In the genomic region with DNA sequence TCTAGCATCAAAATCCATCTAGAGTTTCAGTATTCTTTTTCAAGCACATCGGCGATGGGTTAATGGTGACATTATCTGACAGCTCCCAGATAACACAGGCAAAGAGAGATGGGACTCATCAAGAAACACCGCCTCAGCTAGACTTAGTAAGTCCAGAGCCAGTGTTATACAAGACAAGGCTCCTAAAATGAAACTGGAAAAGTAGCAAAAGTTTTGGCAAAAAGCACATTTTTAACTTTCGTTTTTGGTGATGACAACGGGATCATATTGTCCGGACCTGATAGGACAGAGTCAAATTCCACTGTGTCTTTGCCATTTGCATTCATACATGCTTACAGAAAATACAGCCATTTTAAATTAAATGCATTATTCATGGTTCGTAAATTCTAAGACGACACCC, we compare ENCODE assay signal across 22 cellular contexts.
A peak's percentile ranks its signal among the peaks of the same experiment; 100 is the strongest.
DNase-seq lines count a peak whose midpoint lies in the region; ATAC-seq and TF ChIP-seq lines count a peak whose summit lies in the region.
"Had no signal": no experiment of that assay in that cellular context is flagged by ENCODE, and none has a peak within 500 bp of the region (broad histone marks: within the 10 kb centered on the region; RNA-seq: fewer than 3 reads in every experiment).

No MANE protein-coding gene starts in this region.

- no peak overlapping the region for H3K27ac Mint-ChIP-seq in MCF 10A (ENCODE audit: low read depth, unreplicated experiment)
- H3K27ac Mint-ChIP-seq in CD8-positive, alpha-beta T cell: no peak overlapping the region
- H3K27ac Mint-ChIP-seq: activated naive CD8-positive, alpha-beta T cell; activated T-helper 1 cell treated with anti-CD3 and anti-CD28 coated beads, Interleukin-12 subunit alpha, Interleukin-12 subunit beta, Interleukin-2, Interleukin-4 antibody, amounts not matched to agents 30 ng/mL and 10 ng/mL and 1 ng/mL, durations not matched to agents 14 hours and 24 hours and 36 hours; naive thymus-derived CD4-positive, alpha-beta T cell; stimulated activated naive CD8-positive, alpha-beta T cell treated with anti-CD3 and anti-CD28 coated beads, Interleukin-15, Interleukin-2, amounts not matched to agents 100 ng/mL and 50 ng/mL, for 24 hours had no signal

- BruUV-seq in MCF 10A (replicated peaks; lab: Mats Ljungman, UMichigan): no TSS peak

- no peaks in the 10 kb centered on the region for H3K9me3 Mint-ChIP-seq in MCF 10A (ENCODE audit: unreplicated experiment)
- H3K9me3 Mint-ChIP-seq in CD8-positive, alpha-beta T cell: no peaks in the 10 kb centered on the region
- H3K9me3 Mint-ChIP-seq: activated T-helper 1 cell treated with anti-CD3 and anti-CD28 coated beads, Interleukin-12 subunit alpha, Interleukin-12 subunit beta, Interleukin-2, Interleukin-4 antibody, amounts not matched to agents 30 ng/mL and 10 ng/mL and 1 ng/mL, durations not matched to agents 14 hours and 24 hours and 36 hours; stimulated activated naive CD8-positive, alpha-beta T cell treated with anti-CD3 and anti-CD28 coated beads, Interleukin-15, Interleukin-2, amounts not matched to agents 100 ng/mL and 50 ng/mL, for 24 hours had no signal

- H3K27me3 ChIP-seq in breast epithelium: no peaks in the 10 kb centered on the region
- H3K27me3 ChIP-seq in right cardiac atrium (ENCODE audit: control insufficient read depth, insufficient read depth): no peaks in the 10 kb centered on the region
- no peaks in the 10 kb centered on the region for H3K27me3 ChIP-seq in subcutaneous abdominal adipose tissue (ENCODE audit: control insufficient read depth in 5 of 5, insufficient read depth in 4 of 5, low read length in 5 of 5)
- no peaks in the 10 kb centered on the region for H3K27me3 ChIP-seq in CD8-positive, alpha-beta T cell (ENCODE audit: insufficient read depth, low read length)
- H3K27me3 ChIP-seq: upper lobe of right lung had no signal

- H3K36me3 Mint-ChIP-seq in MCF 10A (ENCODE audit: insufficient read depth, unreplicated experiment): no peaks in the 10 kb centered on the region
- H3K36me3 Mint-ChIP-seq in CD8-positive, alpha-beta T cell: peaks cover 6% of the 10 kb centered on the region

- H3K36me3 ChIP-seq in breast epithelium (no peaks in the 10 kb centered on the region), subcutaneous abdominal adipose tissue (ENCODE audit: control insufficient read depth in 5 of 5, insufficient read depth in 5 of 5, low read length in 5 of 5) (peaks cover 0 to 6% (median 0%) of the 10 kb centered on the region in 5 donors)
- no peaks in the 10 kb centered on the region for H3K36me3 ChIP-seq in CD8-positive, alpha-beta T cell (ENCODE audit: insufficient read depth, low read length)
- H3K36me3 ChIP-seq: upper lobe of right lung had no signal

- no peak for TF ChIP-seq CTCF in breast epithelium (IDR thresholded peaks at IDR 0.05)
- no peak for TF ChIP-seq CTCF in MCF 10A (IDR thresholded peaks at IDR 0.05; ENCODE audit: unreplicated experiment)
- TF ChIP-seq CTCF in choroid plexus epithelial cell (conservative IDR thresholded peaks at IDR 0.05; ENCODE audit: low read depth, low read length): no peak
- no peak for TF ChIP-seq CTCF in CD8-positive, alpha-beta T cell (IDR thresholded peaks at IDR 0.05)

- no peaks in the 10 kb centered on the region for H3K27me3 Mint-ChIP-seq in MCF 10A (ENCODE audit: insufficient read depth, unreplicated experiment)
- no peaks in the 10 kb centered on the region for H3K27me3 Mint-ChIP-seq in CD8-positive, alpha-beta T cell (ENCODE audit: low read depth)
- H3K27me3 Mint-ChIP-seq: activated naive CD8-positive, alpha-beta T cell; naive thymus-derived CD4-positive, alpha-beta T cell; stimulated activated naive CD8-positive, alpha-beta T cell treated with anti-CD3 and anti-CD28 coated beads, Interleukin-15, Interleukin-2, amounts not matched to agents 100 ng/mL and 50 ng/mL, for 24 hours had no signal

- DNase-seq in breast epithelium (ENCODE audit: low spot score in 2 of 2) (no peak), MCF 10A (ENCODE audit: unreplicated experiment) (no peak), choroid plexus epithelial cell (ENCODE audit: low read depth) (peak; percentile 23), right cardiac atrium (no peak), activated T-cell treated with anti-CD3 and anti-CD28 coated beads for 4 hours (no peak), NCI-H2081 treated with DMSO at 0.1 percent for 48 hours (lab: John Stamatoyannopoulos, UW) (no peak)
- no peak for DNase-seq in CD8-positive, alpha-beta T cell
- DNase-seq: C1 segment of cervical spinal cord; naive thymus-derived CD4-positive, alpha-beta T cell; NCI-H1417; NCI-H2171 treated with DMSO at 0.1 percent for 48 hours; NCI-H774; PC-9; SK-N-SH; upper lobe of right lung had no signal

- no peaks in the 10 kb centered on the region for H3K9me3 ChIP-seq in breast epithelium
- H3K9me3 ChIP-seq in right cardiac atrium (ENCODE audit: control insufficient read depth, low read length): no peaks in the 10 kb centered on the region
- no peaks in the 10 kb centered on the region for H3K9me3 ChIP-seq in subcutaneous abdominal adipose tissue (ENCODE audit: control insufficient read depth in 5 of 5, low read length in 5 of 5)
- H3K9me3 ChIP-seq in CD8-positive, alpha-beta T cell (ENCODE audit: low read length): no peaks in the 10 kb centered on the region
- H3K9me3 ChIP-seq: SK-N-SH, upper lobe of right lung had no signal

- H3K27ac ChIP-seq in breast epithelium (no peak overlapping the region), right cardiac atrium (ENCODE audit: low read length) (no peak overlapping the region), subcutaneous abdominal adipose tissue (ENCODE audit: low read depth, low read length) (no peak overlapping the region)
- H3K27ac ChIP-seq in CD8-positive, alpha-beta T cell (ENCODE audit: low read depth, low read length): no peak overlapping the region
- H3K27ac ChIP-seq: 22Rv1, PC-9, upper lobe of right lung had no signal

- POLR2A ChIA-PET in MCF 10A (lab: Yijun Ruan, JAX): no interaction called here
- POLR2A ChIA-PET in CD8-positive, alpha-beta T cell (lab: Charles Lee): no interaction called here

- peak; percentile 48 to 67 for ATAC-seq in right cardiac atrium
- ATAC-seq in CD8-positive, alpha-beta T cell: no peak
- ATAC-seq: activated CD4-positive, CD25-positive, alpha-beta regulatory T cell treated with anti-CD3 and anti-CD28 coated beads, Interleukin-2, amount 50 U/mL, for 24 hours; GM12878; naive thymus-derived CD4-positive, alpha-beta T cell; upper lobe of right lung had no signal

- peak overlapping the region in 2 of 3 donors; percentile 10 to 46 for H3K4me3 ChIP-seq in breast epithelium
- H3K4me3 ChIP-seq in choroid plexus epithelial cell (ENCODE audit: low read depth, low read length): peak overlapping the region; percentile 22
- peak overlapping the region; percentile 33 for H3K4me3 ChIP-seq in right cardiac atrium (ENCODE audit: low read length)
- peak overlapping the region in 4 of 5 donors; percentile 2 to 49 (median 38) for H3K4me3 ChIP-seq in subcutaneous abdominal adipose tissue (ENCODE audit: low read depth in 1 of 5, low read length in 5 of 5)
- no peak overlapping the region for H3K4me3 ChIP-seq in CD8-positive, alpha-beta T cell (ENCODE audit: low read depth, low read length)
- H3K4me3 ChIP-seq: GM12878, PC-9, upper lobe of right lung had no signal

- CTCF ChIA-PET in MCF 10A (lab: Yijun Ruan, JAX): interaction anchor here (0.7 kb wide), 1 partner anchor 169 kb away, joined by 4 read pairs; no protein-coding TSS in a partner anchor
- CTCF ChIA-PET in CD8-positive, alpha-beta T cell (lab: Charles Lee): no interaction called here

- H3K9ac ChIP-seq in subcutaneous abdominal adipose tissue (ENCODE audit: low read length in 5 of 5): no peak overlapping the region
- H3K9ac ChIP-seq: SK-N-SH had no signal

- TF ChIP-seq POLR2A in breast epithelium (IDR thresholded peaks at IDR 0.05): no peak

- H3K4me1 Mint-ChIP-seq in MCF 10A (ENCODE audit: insufficient read depth, unreplicated experiment): no peaks in the 10 kb centered on the region
- H3K4me1 Mint-ChIP-seq in CD8-positive, alpha-beta T cell (ENCODE audit: low read depth): no peaks in the 10 kb centered on the region
- H3K4me1 Mint-ChIP-seq: naive thymus-derived CD4-positive, alpha-beta T cell had no signal

- intact Hi-C loops in breast epithelium (cut with DNase I; ENCODE audit: low total_unique reads) (no loop called here), MCF 10A (cut with micrococcal nuclease) (no loop called here), right cardiac atrium (cut with DNase I) (no loop called here)
- intact Hi-C loops in CD8-positive, alpha-beta T cell (cut with DNase I, micrococcal nuclease): no loop called here

- H3K4me1 ChIP-seq in breast epithelium (no peaks in the 10 kb centered on the region), right cardiac atrium (ENCODE audit: control insufficient read depth, insufficient read depth, low read length) (peaks cover 3% of the 10 kb centered on the region), subcutaneous abdominal adipose tissue (ENCODE audit: control insufficient read depth in 5 of 5, insufficient read depth in 5 of 5, low read length in 5 of 5) (no peaks in the 10 kb centered on the region)
- no peaks in the 10 kb centered on the region for H3K4me1 ChIP-seq in CD8-positive, alpha-beta T cell (ENCODE audit: insufficient read depth, low read length)
- H3K4me1 ChIP-seq: upper lobe of right lung had no signal

- 40% methylated on average over 8 of the region's 8 CpGs for WGBS in right cardiac atrium

- no peak overlapping the region for H3K4me3 Mint-ChIP-seq in MCF 10A (ENCODE audit: unreplicated experiment)
- no peak overlapping the region for H3K4me3 Mint-ChIP-seq in CD8-positive, alpha-beta T cell
- H3K4me3 Mint-ChIP-seq: activated naive CD8-positive, alpha-beta T cell; activated T-helper 1 cell treated with anti-CD3 and anti-CD28 coated beads, Interleukin-12 subunit alpha, Interleukin-12 subunit beta, Interleukin-2, Interleukin-4 antibody, amounts not matched to agents 30 ng/mL and 10 ng/mL and 1 ng/mL, durations not matched to agents 14 hours and 24 hours and 36 hours; naive thymus-derived CD4-positive, alpha-beta T cell; stimulated activated naive CD8-positive, alpha-beta T cell treated with anti-CD3 and anti-CD28 coated beads, Interleukin-15, Interleukin-2, amounts not matched to agents 100 ng/mL and 50 ng/mL, for 24 hours had no signal
